1 cellular context compared by ENCODE assay signal in the genomic region with DNA sequence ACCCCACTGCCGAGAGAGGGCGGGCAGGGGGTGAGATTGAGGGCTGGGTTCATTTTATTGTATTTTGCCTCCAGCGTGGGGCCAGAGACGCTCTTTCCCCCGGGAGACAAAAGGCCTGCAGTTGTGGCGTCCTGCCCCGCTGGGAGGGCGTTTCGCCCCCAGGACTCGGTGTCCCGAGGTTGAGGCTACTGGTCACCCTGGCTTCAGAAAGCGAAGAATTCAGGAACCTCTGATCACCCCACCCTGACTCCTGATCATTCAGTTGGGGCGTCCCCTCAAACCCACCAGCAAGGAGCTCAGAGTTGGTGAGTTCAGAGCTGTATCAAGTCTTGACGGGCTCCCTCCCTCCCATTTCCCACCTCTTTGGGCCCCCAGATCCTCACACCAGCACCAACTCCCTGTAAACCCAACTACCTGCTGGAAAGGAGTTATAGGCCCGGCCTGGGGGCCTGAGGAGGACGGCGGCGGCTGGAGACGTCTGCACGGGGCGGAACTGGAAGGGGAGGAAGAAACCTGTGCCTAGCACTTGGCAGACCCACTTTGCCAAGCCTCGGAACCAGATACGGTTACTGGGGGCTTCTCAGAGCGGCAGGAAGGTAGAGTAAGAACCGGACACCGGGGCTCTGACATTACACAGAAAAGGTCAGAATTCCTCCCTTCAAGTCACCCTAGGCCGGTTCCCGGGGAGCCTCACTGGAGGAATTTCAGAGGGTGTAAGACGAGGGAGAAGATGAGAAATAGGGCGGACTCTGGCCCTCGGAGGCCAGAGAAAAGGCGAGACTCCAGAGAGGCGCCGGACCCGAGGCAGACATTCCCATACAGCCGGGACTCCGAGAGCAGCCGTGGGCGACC.
TF ChIP-seq lines count a peak whose summit lies in the region.

No MANE protein-coding gene starts in this region.

TF ChIP-seq in GM23338, 12 proteins besides CTCF, POLR2A, EP300 and RAD21 (continued from another document):
- TF ChIP-seq, protein P1, sequence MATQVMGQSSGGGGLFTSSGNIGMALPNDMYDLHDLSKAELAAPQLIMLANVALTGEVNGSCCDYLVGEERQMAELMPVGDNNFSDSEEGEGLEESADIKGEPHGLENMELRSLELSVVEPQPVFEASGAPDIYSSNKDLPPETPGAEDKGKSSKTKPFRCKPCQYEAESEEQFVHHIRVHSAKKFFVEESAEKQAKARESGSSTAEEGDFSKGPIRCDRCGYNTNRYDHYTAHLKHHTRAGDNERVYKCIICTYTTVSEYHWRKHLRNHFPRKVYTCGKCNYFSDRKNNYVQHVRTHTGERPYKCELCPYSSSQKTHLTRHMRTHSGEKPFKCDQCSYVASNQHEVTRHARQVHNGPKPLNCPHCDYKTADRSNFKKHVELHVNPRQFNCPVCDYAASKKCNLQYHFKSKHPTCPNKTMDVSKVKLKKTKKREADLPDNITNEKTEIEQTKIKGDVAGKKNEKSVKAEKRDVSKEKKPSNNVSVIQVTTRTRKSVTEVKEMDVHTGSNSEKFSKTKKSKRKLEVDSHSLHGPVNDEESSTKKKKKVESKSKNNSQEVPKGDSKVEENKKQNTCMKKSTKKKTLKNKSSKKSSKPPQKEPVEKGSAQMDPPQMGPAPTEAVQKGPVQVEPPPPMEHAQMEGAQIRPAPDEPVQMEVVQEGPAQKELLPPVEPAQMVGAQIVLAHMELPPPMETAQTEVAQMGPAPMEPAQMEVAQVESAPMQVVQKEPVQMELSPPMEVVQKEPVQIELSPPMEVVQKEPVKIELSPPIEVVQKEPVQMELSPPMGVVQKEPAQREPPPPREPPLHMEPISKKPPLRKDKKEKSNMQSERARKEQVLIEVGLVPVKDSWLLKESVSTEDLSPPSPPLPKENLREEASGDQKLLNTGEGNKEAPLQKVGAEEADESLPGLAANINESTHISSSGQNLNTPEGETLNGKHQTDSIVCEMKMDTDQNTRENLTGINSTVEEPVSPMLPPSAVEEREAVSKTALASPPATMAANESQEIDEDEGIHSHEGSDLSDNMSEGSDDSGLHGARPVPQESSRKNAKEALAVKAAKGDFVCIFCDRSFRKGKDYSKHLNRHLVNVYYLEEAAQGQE (IDR thresholded peaks at IDR 0.05; ENCODE audit: unreplicated experiment): no peak
- TF ChIP-seq POLR2AphosphoS5 (IDR thresholded peaks at IDR 0.05; ENCODE audit: low read depth) (no peak), EZH2 (IDR thresholded peaks at IDR 0.05; ENCODE audit: low read depth, unreplicated experiment) (no peak)
